Comparison of ENCODE assay signal across 20 cellular contexts in the genomic region with DNA sequence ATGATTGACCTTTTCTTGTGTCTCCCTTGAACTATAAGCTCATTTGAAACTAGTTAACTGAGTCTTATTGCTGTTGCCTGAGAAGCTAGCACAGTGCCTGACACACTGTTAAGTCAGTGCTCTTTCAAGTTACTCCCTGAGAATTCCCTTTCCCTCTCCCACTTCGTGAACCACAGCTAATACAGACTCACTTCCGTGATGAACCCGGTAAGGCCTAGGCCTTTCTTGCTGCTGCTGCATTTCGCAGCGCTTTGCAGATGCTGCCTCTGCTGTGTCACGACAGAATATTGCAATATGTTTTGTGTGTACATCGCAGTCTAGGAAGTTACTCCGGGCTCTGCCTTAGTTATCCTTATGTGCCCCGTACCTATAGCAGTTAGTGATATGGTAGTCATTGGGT.
"Had no signal": no experiment of that assay in that cellular context is flagged by ENCODE, and none has a peak within 500 bp of the region (broad histone marks: within the 10 kb centered on the region; RNA-seq: fewer than 3 reads in every experiment).

No MANE protein-coding gene starts in this region.

- H3K36me3 Mint-ChIP-seq: activated CD4-positive, alpha-beta memory T cell treated with anti-CD3 and anti-CD28 coated beads for 36 hours; activated CD8-positive, alpha-beta memory T cell treated with anti-CD3 and anti-CD28 coated beads, Interleukin-2, amount 10 ng/mL, durations not matched to agents 7 days and 5 days; activated naive CD8-positive, alpha-beta T cell treated with anti-CD3 and anti-CD28 coated beads for 36 hours; brain; immature natural killer cell; naive thymus-derived CD8-positive, alpha-beta T cell had no signal

- H3K36me3 ChIP-seq: esophagus muscularis mucosa, gastroesophageal sphincter, heart right ventricle, neutrophil, sigmoid colon, SJCRH30, thyroid gland had no signal

- H3K4me3 Mint-ChIP-seq: activated CD4-positive, alpha-beta memory T cell treated with anti-CD3 and anti-CD28 coated beads for 36 hours; activated CD8-positive, alpha-beta memory T cell treated with anti-CD3 and anti-CD28 coated beads, Interleukin-2, amount 10 ng/mL, durations not matched to agents 7 days and 5 days; activated naive CD8-positive, alpha-beta T cell treated with anti-CD3 and anti-CD28 coated beads for 36 hours; brain; immature natural killer cell; naive thymus-derived CD8-positive, alpha-beta T cell had no signal

- ATAC-seq: activated CD8-positive, alpha-beta memory T cell treated with anti-CD3 and anti-CD28 coated beads, Interleukin-2, amount 10 ng/mL, durations not matched to agents 7 days and 5 days; gastroesophageal sphincter; heart right ventricle; naive thymus-derived CD8-positive, alpha-beta T cell had no signal

- DNase-seq: activated CD4-positive, alpha-beta memory T cell treated with anti-CD3 and anti-CD28 coated beads for 36 hours; activated CD4-positive, alpha-beta T cell treated with anti-CD3 and anti-CD28 coated beads for 4 hours; activated CD8-positive, alpha-beta memory T cell treated with anti-CD3 and anti-CD28 coated beads, Interleukin-2, amount 10 ng/mL, durations not matched to agents 7 days and 5 days; activated naive CD8-positive, alpha-beta T cell treated with anti-CD3 and anti-CD28 coated beads for 36 hours; amygdala; effector CD8-positive, alpha-beta T cell; heart right ventricle; immature natural killer cell; kidney glomerular epithelial cell; mesendoderm; naive thymus-derived CD8-positive, alpha-beta T cell; sigmoid colon; SJCRH30; T-helper 2 cell; thyroid gland had no signal

- H3K9me3 ChIP-seq: esophagus muscularis mucosa, gastroesophageal sphincter, heart right ventricle, neutrophil, sigmoid colon, SJCRH30, thyroid gland had no signal

- H3K27me3 Mint-ChIP-seq: activated CD4-positive, alpha-beta memory T cell treated with anti-CD3 and anti-CD28 coated beads for 36 hours; activated CD8-positive, alpha-beta memory T cell treated with anti-CD3 and anti-CD28 coated beads, Interleukin-2, amount 10 ng/mL, durations not matched to agents 7 days and 5 days; activated naive CD8-positive, alpha-beta T cell treated with anti-CD3 and anti-CD28 coated beads for 36 hours; brain; naive thymus-derived CD8-positive, alpha-beta T cell had no signal

- H2AFZ ChIP-seq: parathyroid adenoma had no signal

- H3K9ac ChIP-seq: parathyroid adenoma had no signal

- H3K4me3 ChIP-seq: esophagus muscularis mucosa, gastroesophageal sphincter, heart right ventricle, sigmoid colon, SJCRH30, thyroid gland had no signal

- H3K27me3 ChIP-seq: esophagus muscularis mucosa, gastroesophageal sphincter, heart right ventricle, neutrophil, sigmoid colon, SJCRH30, thyroid gland had no signal

- H3K9me3 Mint-ChIP-seq: activated CD4-positive, alpha-beta memory T cell treated with anti-CD3 and anti-CD28 coated beads for 36 hours; activated naive CD8-positive, alpha-beta T cell treated with anti-CD3 and anti-CD28 coated beads for 36 hours; brain; immature natural killer cell; naive thymus-derived CD8-positive, alpha-beta T cell had no signal

- H3K27ac ChIP-seq: esophagus muscularis mucosa, gastroesophageal sphincter, heart right ventricle, neutrophil, parathyroid adenoma, SJCRH30, thyroid gland had no signal

- H3K27ac Mint-ChIP-seq: activated CD4-positive, alpha-beta memory T cell treated with anti-CD3 and anti-CD28 coated beads for 36 hours; activated CD8-positive, alpha-beta memory T cell treated with anti-CD3 and anti-CD28 coated beads, Interleukin-2, amount 10 ng/mL, durations not matched to agents 7 days and 5 days; activated naive CD8-positive, alpha-beta T cell treated with anti-CD3 and anti-CD28 coated beads for 36 hours had no signal
